In the genomic region with DNA sequence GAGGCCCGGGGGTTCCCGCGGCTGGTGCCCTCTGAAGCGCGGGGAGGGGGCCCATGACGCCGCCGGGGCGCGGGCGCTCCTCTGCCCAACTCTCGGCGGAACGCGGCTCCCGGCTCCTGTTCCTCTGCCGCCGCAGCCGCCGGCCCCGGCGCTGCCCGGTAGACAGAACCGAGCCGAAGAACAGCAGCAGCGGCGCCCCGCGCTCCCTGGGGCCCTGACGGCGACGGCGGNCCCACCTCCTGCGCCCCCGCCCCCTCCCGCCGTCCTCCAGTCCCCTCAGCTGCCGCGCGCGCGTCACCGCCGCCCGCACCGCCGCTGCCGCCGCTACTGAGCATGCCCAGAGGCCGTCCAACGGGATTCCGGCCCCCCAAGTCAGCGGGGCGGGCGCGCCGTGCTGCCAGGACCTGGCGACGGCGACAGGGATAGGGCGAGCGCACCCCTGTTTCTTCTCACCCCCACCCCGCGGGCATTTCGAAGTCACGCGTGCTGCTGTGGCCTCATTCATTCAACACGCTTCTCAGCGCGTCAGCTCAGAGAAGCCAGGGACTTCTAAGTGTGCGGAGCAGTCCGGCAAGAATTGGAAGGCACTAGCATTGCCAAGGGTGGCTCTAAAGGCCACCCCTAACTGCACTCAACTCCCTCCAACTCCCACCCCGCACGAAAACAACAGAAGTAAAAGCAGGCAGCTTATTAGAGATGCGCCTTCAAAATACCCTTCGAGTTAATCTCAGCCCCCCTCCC, we compare ENCODE assay signal across 8 cellular contexts. TPM values are rescaled to one million over a fixed set of nuclear protein-coding genes. Genes with fewer than 3 reads are reported as not detected.
DNase-seq lines count a peak whose midpoint lies in the region; ATAC-seq and TF ChIP-seq lines count a peak whose summit lies in the region.

A gene (minus strand): TSS at position 182 of the 741 bp plus-strand sequence. CDS start 283 bp downstream, outside the sequence.

- peak; percentile 89 for ATAC-seq in Right ventricle myocardium superior (ENCODE audit: poor library complexity)

- peak within 1 kb of the TSS; percentile 99 for H3K4me2 ChIP-seq in trophoblast cell (ENCODE audit: low read length)

- H3K27ac ChIP-seq in trophoblast cell (ENCODE audit: low read depth, low read length) = peak within 1 kb of the TSS; percentile 64
- peak within 1 kb of the TSS; percentile 87 to 98 (median 97) for H3K27ac ChIP-seq in tibial nerve

- POLR2A ChIA-PET in GM10248 (lab: Yijun Ruan, JAX) = interaction anchor here (0.6 kb wide), 1 partner anchor 9 kb away, joined by 4 read pairs; no protein-coding TSS in a partner anchor

- H3K4me1 ChIP-seq in trophoblast cell (ENCODE audit: control insufficient read depth in 1 of 2, insufficient read depth in 2 of 2, low read length in 2 of 2) (no peaks in the 10 kb centered on the region), tibial nerve (peaks cover 0 to 43% (median 11%) of the 10 kb centered on the region in 4 donors)

- peak within 1 kb of the TSS; percentile 72 for H4K91ac ChIP-seq in trophoblast cell (ENCODE audit: low read depth, low read length)

- CTCF ChIA-PET in GM10248 (lab: Yijun Ruan, JAX) = interaction anchor here (0.8 to 2.5 kb wide), 6 partner anchors 9 to 118 kb away, joined by 3 to 8 read pairs (median 4); a partner anchor contains a TSS

- peak within 1 kb of the TSS; percentile 75 for H3K9ac ChIP-seq in trophoblast cell (ENCODE audit: low read length)

- H4K8ac ChIP-seq in trophoblast cell (ENCODE audit: low read depth, low read length) = peak within 1 kb of the TSS; percentile 85

- H3K9me3 Mint-ChIP-seq in HFFc6 = no peaks in the 10 kb centered on the region
- no peaks in the 10 kb centered on the region for H3K9me3 Mint-ChIP-seq in activated naive CD8-positive, alpha-beta T cell treated with anti-CD3 and anti-CD28 coated beads for 36 hours

- intact Hi-C loops in Right ventricle myocardium superior (cut with DNase I) = no loop called here

- H3K14ac ChIP-seq in trophoblast cell (ENCODE audit: low read length) = peak within 1 kb of the TSS; percentile 87

- peak within 1 kb of the TSS; percentile 19 for H3K18ac ChIP-seq in trophoblast cell (ENCODE audit: low read length)

- peak within 1 kb of the TSS; percentile 91 for H3K4me3 ChIP-seq in trophoblast cell (ENCODE audit: low read depth, low read length)
- peak within 1 kb of the TSS; percentile 67 to 81 (median 75) for H3K4me3 ChIP-seq in tibial nerve

- peaks cover 5% of the 10 kb centered on the region for H3K36me3 Mint-ChIP-seq in HFFc6 (ENCODE audit: low read depth)
- H3K36me3 Mint-ChIP-seq in activated naive CD8-positive, alpha-beta T cell treated with anti-CD3 and anti-CD28 coated beads for 36 hours = peaks cover 13% of the 10 kb centered on the region

- peak within 1 kb of the TSS; percentile 99 for H3K4me3 Mint-ChIP-seq in HFFc6
- H3K4me3 Mint-ChIP-seq in activated naive CD8-positive, alpha-beta T cell treated with anti-CD3 and anti-CD28 coated beads for 36 hours = peak within 1 kb of the TSS; percentile 97

- H3K27me3 Mint-ChIP-seq in HFFc6 (ENCODE audit: insufficient read depth) = no peaks in the 10 kb centered on the region
- no peaks in the 10 kb centered on the region for H3K27me3 Mint-ChIP-seq in activated naive CD8-positive, alpha-beta T cell treated with anti-CD3 and anti-CD28 coated beads for 36 hours

- peaks cover 14% of the 10 kb centered on the region for H3K79me2 ChIP-seq in trophoblast cell (ENCODE audit: control insufficient read depth, insufficient read depth, low read length, poor library complexity)

- TF ChIP-seq CTCF in GM10248 (IDR thresholded peaks at IDR 0.05; ENCODE audit: control extremely low read depth, extremely low read depth, low read depth, missing control alignments) = no peak
- TF ChIP-seq CTCF in HFFc6 (IDR thresholded peaks at IDR 0.05) = no peak
- TF ChIP-seq CTCF in tibial nerve (IDR thresholded peaks at IDR 0.05) = peak in 1 of 5 experiments; percentile 22

- H3K23ac ChIP-seq in trophoblast cell (ENCODE audit: low read length) = no peak within 1 kb of the TSS

- H2BK120ac ChIP-seq in trophoblast cell (ENCODE audit: insufficient read depth, low read length, poor library complexity) = peak within 1 kb of the TSS; percentile 71

- peak within 1 kb of the TSS; percentile 68 for H2BK5ac ChIP-seq in trophoblast cell (ENCODE audit: low read depth, low read length, poor library complexity)

- peak; percentile 63 to 72 for TF ChIP-seq POLR2A in tibial nerve (IDR thresholded peaks at IDR 0.05)

- peak in 1 of 2 donors; percentile 83 for TF ChIP-seq EP300 in tibial nerve (IDR thresholded peaks at IDR 0.05)

- peaks cover 13% of the 10 kb centered on the region for H3K79me1 ChIP-seq in trophoblast cell (ENCODE audit: low read length)

- H3K4ac ChIP-seq in trophoblast cell (ENCODE audit: low read depth, low read length) = peak within 1 kb of the TSS; percentile 85

- H3K4me1 Mint-ChIP-seq in HFFc6 (ENCODE audit: low read depth) = peaks cover 38% of the 10 kb centered on the region
- H3K4me1 Mint-ChIP-seq in activated naive CD8-positive, alpha-beta T cell treated with anti-CD3 and anti-CD28 coated beads for 36 hours = peaks cover 34% of the 10 kb centered on the region

- H4K12ac ChIP-seq in trophoblast cell (ENCODE audit: low read depth, low read length) = peak within 1 kb of the TSS; percentile 71

- peak within 1 kb of the TSS; percentile 91 for H2AK5ac ChIP-seq in trophoblast cell (ENCODE audit: low read length)

- H2AFZ ChIP-seq in trophoblast cell (ENCODE audit: insufficient read depth, low read length, poor library complexity) = peak within 1 kb of the TSS; percentile 91

- H3K36me3 ChIP-seq in trophoblast cell (ENCODE audit: control insufficient read depth in 1 of 2, insufficient read depth in 2 of 2, low read length in 2 of 2) (no peaks in the 10 kb centered on the region), tibial nerve (no peaks in the 10 kb centered on the region)

- no peaks in the 10 kb centered on the region for H3K27me3 ChIP-seq in trophoblast cell (ENCODE audit: insufficient read depth, low read length)
- no peaks in the 10 kb centered on the region for H3K27me3 ChIP-seq in tibial nerve

- DNase-seq in GM10248 (ENCODE audit: extremely low spot score) = peak; percentile 87
- peak; percentile 92 for DNase-seq in HFFc6
- DNase-seq in NAMALWA (ENCODE audit: low spot score) = peak; percentile 94
- peak; percentile 88 for DNase-seq in SKM-1 treated with dmso at 0.1 percent for 144 hours (lab: John Stamatoyannopoulos, UW; ENCODE audit: unreplicated experiment)
- peak; percentile 97 for DNase-seq in activated naive CD8-positive, alpha-beta T cell treated with anti-CD3 and anti-CD28 coated beads for 36 hours
- DNase-seq in Right ventricle myocardium superior = peak; percentile 97
- peak; percentile 91 to 93 for DNase-seq in trophoblast cell
- DNase-seq in tibial nerve (ENCODE audit: low spot score in 2 of 2) = peak; percentile 84

- WGBS in trophoblast cell (ENCODE audit: extremely low coverage, insufficient coverage, insufficient read length) = no CpG with 5 or more reads among the region's 76 CpGs
- WGBS in tibial nerve, 2 donors = 0 to 1% methylated on average over 37 to 50 of the region's 76 CpGs

- no peaks in the 10 kb centered on the region for H3K9me3 ChIP-seq in trophoblast cell (ENCODE audit: insufficient read depth, low read depth, low read length)
- no peaks in the 10 kb centered on the region for H3K9me3 ChIP-seq in tibial nerve

- H2BK12ac ChIP-seq in trophoblast cell (ENCODE audit: low read length) = peak within 1 kb of the TSS; percentile 2

- H3K27ac Mint-ChIP-seq in HFFc6 = peak within 1 kb of the TSS; percentile 98
- peak within 1 kb of the TSS; percentile 97 for H3K27ac Mint-ChIP-seq in activated naive CD8-positive, alpha-beta T cell treated with anti-CD3 and anti-CD28 coated beads for 36 hours

RNA-seq across cellular contexts. Expression of the gene that starts here (rescaled TPM):
- 1 to 10 TPM; 3.3 to 3.8 (median 3.5) TPM for total RNA-seq in HFFc6 (2021; fragmentation: NEBNext Ultra II Directional; extraction: Animal tissue kit (Norgen Biotek cat#: 25700))
- total RNA-seq in activated naive CD8-positive, alpha-beta T cell treated with anti-CD3 and anti-CD28 coated beads for 36 hours = 10 to 100 TPM; 10.1 to 10.3 TPM
- total RNA-seq in Right ventricle myocardium superior = 2.1 TPM
- polyA plus RNA-seq in trophoblast cell (2013) = 4.9 and 5.0 TPM in 2 replicates
- 1 to 10 TPM; 4.5 to 6.5 (median 4.8) TPM for total RNA-seq in tibial nerve

Comparison
In these comparisons a context has a peak if more than half of its experiments do, and no peak if none do; other contexts are left out.
1. Peak in every context shown above with its lines: DNase-seq, ATAC-seq, H3K4me3 ChIP-seq and H3K27ac ChIP-seq.